ENCODE assay signal across 1 cellular context in the genomic region with DNA sequence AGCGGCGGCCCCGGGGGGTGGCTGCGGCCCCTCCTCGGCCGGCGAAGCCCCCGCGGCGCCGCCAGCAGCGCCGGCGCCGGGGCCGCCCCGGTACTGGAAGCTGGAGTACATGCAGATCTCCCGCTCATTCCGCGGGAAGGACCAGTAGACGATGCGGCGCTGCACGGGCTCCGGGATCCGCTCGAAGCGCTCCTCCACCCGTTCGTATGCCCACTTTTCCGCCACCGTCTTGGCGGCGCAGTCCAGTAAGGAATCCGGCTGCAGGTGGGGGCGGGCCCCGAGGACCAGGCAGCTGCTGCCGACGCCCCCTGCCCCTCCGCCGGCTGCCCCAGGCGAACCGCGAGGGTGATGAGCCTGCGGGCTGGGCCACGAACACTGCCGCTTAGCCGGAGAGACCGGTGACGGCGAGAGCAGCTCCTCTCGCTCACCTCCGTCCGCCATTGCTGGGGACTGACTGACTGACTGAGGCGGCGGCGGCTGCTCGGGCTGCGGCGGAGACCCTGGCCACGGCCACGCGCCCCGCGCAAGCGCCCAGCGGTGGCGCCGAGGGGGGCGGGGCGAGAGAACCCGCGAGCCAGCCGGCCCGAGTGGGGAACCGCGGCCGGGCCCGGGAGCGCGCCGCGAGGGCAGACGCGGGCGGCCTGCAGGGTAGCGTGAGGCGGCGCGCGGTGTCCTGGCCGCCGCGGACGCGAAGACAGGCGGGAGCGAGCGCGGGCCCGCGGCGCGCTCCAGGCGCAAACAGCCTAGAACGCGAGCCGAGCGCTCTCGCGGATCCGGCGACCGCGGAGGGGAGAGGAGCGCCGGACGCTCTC.
TF ChIP-seq lines count a peak whose summit lies in the region.

ZSWIM5 (minus strand) TSS at position 696 of the 812 bp plus-strand sequence; CDS start at position 441, 255 bp downstream.

TF ChIP-seq in WTC11, 78 proteins besides CTCF, POLR2A, EP300 and RAD21 (continued from another document and continues in another):
- no peak for TF ChIP-seq ZNF281 (CRISPR knock-in tag; IDR thresholded peaks at IDR 0.05)
- no peak for TF ChIP-seq SMAD4 (CRISPR knock-in tag; IDR thresholded peaks at IDR 0.05)
- TF ChIP-seq, protein P1, sequence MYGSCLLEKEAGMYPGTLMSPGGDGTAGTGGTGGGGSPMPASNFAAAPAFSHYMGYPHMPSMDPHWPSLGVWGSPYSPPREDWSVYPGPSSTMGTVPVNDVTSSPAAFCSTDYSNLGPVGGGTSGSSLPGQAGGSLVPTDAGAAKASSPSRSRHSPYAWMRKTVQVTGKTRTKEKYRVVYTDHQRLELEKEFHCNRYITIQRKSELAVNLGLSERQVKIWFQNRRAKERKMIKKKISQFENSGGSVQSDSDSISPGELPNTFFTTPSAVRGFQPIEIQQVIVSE (CRISPR knock-in tag; IDR thresholded peaks at IDR 0.05; ENCODE audit: borderline replicate concordance), result no peak
- no peak for TF ChIP-seq PREB (CRISPR knock-in tag; IDR thresholded peaks at IDR 0.05; ENCODE audit: borderline replicate concordance)
- TF ChIP-seq ZNF219 (CRISPR knock-in tag; IDR thresholded peaks at IDR 0.05; ENCODE audit: borderline replicate concordance), result no peak
- peak; percentile 23; the same call in 1 of the 2 replicates for TF ChIP-seq SP1 (CRISPR knock-in tag; conservative IDR thresholded peaks at IDR 0.05)
- no peak for TF ChIP-seq GABPB1 (CRISPR knock-in tag; IDR thresholded peaks at IDR 0.05)
- TF ChIP-seq ZNF138 (CRISPR knock-in tag; conservative IDR thresholded peaks at IDR 0.05), result no peak
- no peak for TF ChIP-seq ATF3 (CRISPR knock-in tag; conservative IDR thresholded peaks at IDR 0.05)
- TF ChIP-seq, protein P2, sequence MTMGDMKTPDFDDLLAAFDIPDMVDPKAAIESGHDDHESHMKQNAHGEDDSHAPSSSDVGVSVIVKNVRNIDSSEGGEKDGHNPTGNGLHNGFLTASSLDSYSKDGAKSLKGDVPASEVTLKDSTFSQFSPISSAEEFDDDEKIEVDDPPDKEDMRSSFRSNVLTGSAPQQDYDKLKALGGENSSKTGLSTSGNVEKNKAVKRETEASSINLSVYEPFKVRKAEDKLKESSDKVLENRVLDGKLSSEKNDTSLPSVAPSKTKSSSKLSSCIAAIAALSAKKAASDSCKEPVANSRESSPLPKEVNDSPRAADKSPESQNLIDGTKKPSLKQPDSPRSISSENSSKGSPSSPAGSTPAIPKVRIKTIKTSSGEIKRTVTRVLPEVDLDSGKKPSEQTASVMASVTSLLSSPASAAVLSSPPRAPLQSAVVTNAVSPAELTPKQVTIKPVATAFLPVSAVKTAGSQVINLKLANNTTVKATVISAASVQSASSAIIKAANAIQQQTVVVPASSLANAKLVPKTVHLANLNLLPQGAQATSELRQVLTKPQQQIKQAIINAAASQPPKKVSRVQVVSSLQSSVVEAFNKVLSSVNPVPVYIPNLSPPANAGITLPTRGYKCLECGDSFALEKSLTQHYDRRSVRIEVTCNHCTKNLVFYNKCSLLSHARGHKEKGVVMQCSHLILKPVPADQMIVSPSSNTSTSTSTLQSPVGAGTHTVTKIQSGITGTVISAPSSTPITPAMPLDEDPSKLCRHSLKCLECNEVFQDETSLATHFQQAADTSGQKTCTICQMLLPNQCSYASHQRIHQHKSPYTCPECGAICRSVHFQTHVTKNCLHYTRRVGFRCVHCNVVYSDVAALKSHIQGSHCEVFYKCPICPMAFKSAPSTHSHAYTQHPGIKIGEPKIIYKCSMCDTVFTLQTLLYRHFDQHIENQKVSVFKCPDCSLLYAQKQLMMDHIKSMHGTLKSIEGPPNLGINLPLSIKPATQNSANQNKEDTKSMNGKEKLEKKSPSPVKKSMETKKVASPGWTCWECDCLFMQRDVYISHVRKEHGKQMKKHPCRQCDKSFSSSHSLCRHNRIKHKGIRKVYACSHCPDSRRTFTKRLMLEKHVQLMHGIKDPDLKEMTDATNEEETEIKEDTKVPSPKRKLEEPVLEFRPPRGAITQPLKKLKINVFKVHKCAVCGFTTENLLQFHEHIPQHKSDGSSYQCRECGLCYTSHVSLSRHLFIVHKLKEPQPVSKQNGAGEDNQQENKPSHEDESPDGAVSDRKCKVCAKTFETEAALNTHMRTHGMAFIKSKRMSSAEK (CRISPR knock-in tag; IDR thresholded peaks at IDR 0.05; ENCODE audit: borderline replicate concordance), result no peak
- TF ChIP-seq, protein P3, sequence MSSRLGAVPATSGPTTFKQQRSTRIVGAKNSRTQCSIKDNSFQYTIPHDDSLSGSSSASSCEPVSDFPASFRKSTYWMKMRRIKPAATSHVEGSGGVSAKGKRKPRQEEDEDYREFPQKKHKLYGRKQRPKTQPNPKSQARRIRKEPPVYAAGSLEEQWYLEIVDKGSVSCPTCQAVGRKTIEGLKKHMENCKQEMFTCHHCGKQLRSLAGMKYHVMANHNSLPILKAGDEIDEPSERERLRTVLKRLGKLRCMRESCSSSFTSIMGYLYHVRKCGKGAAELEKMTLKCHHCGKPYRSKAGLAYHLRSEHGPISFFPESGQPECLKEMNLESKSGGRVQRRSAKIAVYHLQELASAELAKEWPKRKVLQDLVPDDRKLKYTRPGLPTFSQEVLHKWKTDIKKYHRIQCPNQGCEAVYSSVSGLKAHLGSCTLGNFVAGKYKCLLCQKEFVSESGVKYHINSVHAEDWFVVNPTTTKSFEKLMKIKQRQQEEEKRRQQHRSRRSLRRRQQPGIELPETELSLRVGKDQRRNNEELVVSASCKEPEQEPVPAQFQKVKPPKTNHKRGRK (CRISPR knock-in tag; IDR thresholded peaks at IDR 0.05; ENCODE audit: borderline replicate concordance), result no peak
- TF ChIP-seq NR2C2 (CRISPR knock-in tag; IDR thresholded peaks at IDR 0.05), result no peak
- no peak for TF ChIP-seq ZMAT4 (CRISPR knock-in tag; IDR thresholded peaks at IDR 0.05)
- TF ChIP-seq, protein P4, sequence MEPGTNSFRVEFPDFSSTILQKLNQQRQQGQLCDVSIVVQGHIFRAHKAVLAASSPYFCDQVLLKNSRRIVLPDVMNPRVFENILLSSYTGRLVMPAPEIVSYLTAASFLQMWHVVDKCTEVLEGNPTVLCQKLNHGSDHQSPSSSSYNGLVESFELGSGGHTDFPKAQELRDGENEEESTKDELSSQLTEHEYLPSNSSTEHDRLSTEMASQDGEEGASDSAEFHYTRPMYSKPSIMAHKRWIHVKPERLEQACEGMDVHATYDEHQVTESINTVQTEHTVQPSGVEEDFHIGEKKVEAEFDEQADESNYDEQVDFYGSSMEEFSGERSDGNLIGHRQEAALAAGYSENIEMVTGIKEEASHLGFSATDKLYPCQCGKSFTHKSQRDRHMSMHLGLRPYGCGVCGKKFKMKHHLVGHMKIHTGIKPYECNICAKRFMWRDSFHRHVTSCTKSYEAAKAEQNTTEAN (CRISPR knock-in tag; IDR thresholded peaks at IDR 0.05), result no peak
- TF ChIP-seq NFE2L1 (CRISPR knock-in tag; IDR thresholded peaks at IDR 0.05), result no peak
- peak; percentile 71; the same call in 1 of the 2 replicates for TF ChIP-seq FOXP1 (CRISPR knock-in tag; IDR thresholded peaks at IDR 0.05; ENCODE audit: borderline replicate concordance)
- no peak for TF ChIP-seq ZNF263 (CRISPR knock-in tag; IDR thresholded peaks at IDR 0.05; ENCODE audit: low read depth)
- TF ChIP-seq, protein P5, sequence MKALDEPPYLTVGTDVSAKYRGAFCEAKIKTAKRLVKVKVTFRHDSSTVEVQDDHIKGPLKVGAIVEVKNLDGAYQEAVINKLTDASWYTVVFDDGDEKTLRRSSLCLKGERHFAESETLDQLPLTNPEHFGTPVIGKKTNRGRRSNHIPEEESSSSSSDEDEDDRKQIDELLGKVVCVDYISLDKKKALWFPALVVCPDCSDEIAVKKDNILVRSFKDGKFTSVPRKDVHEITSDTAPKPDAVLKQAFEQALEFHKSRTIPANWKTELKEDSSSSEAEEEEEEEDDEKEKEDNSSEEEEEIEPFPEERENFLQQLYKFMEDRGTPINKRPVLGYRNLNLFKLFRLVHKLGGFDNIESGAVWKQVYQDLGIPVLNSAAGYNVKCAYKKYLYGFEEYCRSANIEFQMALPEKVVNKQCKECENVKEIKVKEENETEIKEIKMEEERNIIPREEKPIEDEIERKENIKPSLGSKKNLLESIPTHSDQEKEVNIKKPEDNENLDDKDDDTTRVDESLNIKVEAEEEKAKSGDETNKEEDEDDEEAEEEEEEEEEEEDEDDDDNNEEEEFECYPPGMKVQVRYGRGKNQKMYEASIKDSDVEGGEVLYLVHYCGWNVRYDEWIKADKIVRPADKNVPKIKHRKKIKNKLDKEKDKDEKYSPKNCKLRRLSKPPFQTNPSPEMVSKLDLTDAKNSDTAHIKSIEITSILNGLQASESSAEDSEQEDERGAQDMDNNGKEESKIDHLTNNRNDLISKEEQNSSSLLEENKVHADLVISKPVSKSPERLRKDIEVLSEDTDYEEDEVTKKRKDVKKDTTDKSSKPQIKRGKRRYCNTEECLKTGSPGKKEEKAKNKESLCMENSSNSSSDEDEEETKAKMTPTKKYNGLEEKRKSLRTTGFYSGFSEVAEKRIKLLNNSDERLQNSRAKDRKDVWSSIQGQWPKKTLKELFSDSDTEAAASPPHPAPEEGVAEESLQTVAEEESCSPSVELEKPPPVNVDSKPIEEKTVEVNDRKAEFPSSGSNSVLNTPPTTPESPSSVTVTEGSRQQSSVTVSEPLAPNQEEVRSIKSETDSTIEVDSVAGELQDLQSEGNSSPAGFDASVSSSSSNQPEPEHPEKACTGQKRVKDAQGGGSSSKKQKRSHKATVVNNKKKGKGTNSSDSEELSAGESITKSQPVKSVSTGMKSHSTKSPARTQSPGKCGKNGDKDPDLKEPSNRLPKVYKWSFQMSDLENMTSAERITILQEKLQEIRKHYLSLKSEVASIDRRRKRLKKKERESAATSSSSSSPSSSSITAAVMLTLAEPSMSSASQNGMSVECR (CRISPR knock-in tag; IDR thresholded peaks at IDR 0.05; ENCODE audit: borderline replicate concordance), result peak; percentile 66; the same call in 1 of the 2 replicates
- TF ChIP-seq STAT6 (CRISPR knock-in tag; conservative IDR thresholded peaks at IDR 0.05; ENCODE audit: low read depth), result no peak
- no peak for TF ChIP-seq MXD4 (CRISPR knock-in tag; IDR thresholded peaks at IDR 0.05; ENCODE audit: borderline replicate concordance)
- TF ChIP-seq HMGXB4 (CRISPR knock-in tag; IDR thresholded peaks at IDR 0.05), result peak; percentile 93
- TF ChIP-seq RELA (CRISPR knock-in tag; IDR thresholded peaks at IDR 0.05; ENCODE audit: borderline replicate concordance), result no peak
- TF ChIP-seq ZNF317 (CRISPR knock-in tag; IDR thresholded peaks at IDR 0.05; ENCODE audit: borderline replicate concordance, low read depth), result no peak
